Comparison of ENCODE assay signal across 3 cellular contexts in genomic region chr4:23967281-23967680, GRCh38.
"Had no signal": no experiment of that assay in that cellular context is flagged by ENCODE, and none has a peak within 500 bp of the region (broad histone marks: within the 10 kb centered on the region; RNA-seq: fewer than 3 reads in every experiment).

No MANE protein-coding gene starts in this region.

- ATAC-seq: GM12878 had no signal

- DNase-seq: GDM1, GF-D8 had no signal

- H3K4me3 ChIP-seq: GM12878 had no signal
